ENCODE assay signal across 18 cellular contexts in the genomic region with DNA sequence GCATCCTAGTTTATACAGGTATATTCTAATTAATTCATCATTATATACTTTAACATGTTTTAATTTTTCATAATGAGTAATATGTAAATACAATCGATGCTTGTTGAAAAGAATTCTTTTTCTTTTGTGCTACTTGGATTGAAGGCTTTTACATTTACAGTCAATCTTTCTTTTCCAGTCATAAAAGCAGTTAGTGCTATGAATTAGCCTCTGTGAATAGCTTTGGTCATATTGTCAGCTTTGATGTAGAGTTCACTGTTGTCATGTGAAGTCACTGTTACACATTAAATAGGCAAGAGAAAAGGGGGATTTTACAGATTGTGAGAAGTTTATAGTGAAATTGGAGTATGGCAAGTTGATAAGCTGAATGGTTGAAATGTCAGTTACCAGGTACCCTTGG.
"Had no signal": no experiment of that assay in that cellular context is flagged by ENCODE, and none has a peak within 500 bp of the region (broad histone marks: within the 10 kb centered on the region; RNA-seq: fewer than 3 reads in every experiment).

No MANE protein-coding gene starts in this region.

- H3K27me3 Mint-ChIP-seq: activated CD4-positive, alpha-beta memory T cell treated with anti-CD3 and anti-CD28 coated beads, Interleukin-2, amount 10 ng/mL, durations not matched to agents 7 days and 5 days; central memory CD8-positive, alpha-beta T cell; T-cell had no signal

- H3K9me3 ChIP-seq: gastrocnemius medialis, heart right ventricle, right atrium auricular region, transverse colon had no signal

- H3K27ac Mint-ChIP-seq: activated CD4-positive, alpha-beta memory T cell treated with anti-CD3 and anti-CD28 coated beads, Interleukin-2, amount 10 ng/mL, durations not matched to agents 7 days and 5 days had no signal

- ATAC-seq: gastrocnemius medialis, heart right ventricle, left ventricle myocardium superior, T-cell had no signal

- DNase-seq: activated CD4-positive, alpha-beta memory T cell treated with anti-CD3 and anti-CD28 coated beads, Interleukin-2, amount 10 ng/mL, durations not matched to agents 7 days and 5 days; activated CD8-positive, alpha-beta memory T cell treated with anti-CD3 and anti-CD28 coated beads, Interleukin-2, amount 50 U/mL, for 4 hours; activated gamma-delta T cell; effector memory CD4-positive, alpha-beta T cell; gastrocnemius medialis; heart right ventricle; kidney; left ventricle myocardium superior; mesendoderm; nucleus accumbens; T-cell; transverse colon had no signal

- H3K9me3 Mint-ChIP-seq: central memory CD8-positive, alpha-beta T cell; T-cell had no signal

- H3K36me3 ChIP-seq: gastrocnemius medialis, heart right ventricle, right atrium auricular region, transverse colon had no signal

- H3K4me3 Mint-ChIP-seq: activated CD4-positive, alpha-beta memory T cell treated with anti-CD3 and anti-CD28 coated beads, Interleukin-2, amount 10 ng/mL, durations not matched to agents 7 days and 5 days; central memory CD8-positive, alpha-beta T cell; T-cell had no signal

- H3K27me3 ChIP-seq: gastrocnemius medialis, heart right ventricle, right atrium auricular region, transverse colon had no signal

- H3K27ac ChIP-seq: epithelial cell of prostate, gastrocnemius medialis, right atrium auricular region, SK-N-MC, transverse colon, VCaP had no signal

- H3K4me3 ChIP-seq: gastrocnemius medialis, heart right ventricle, right atrium auricular region, SK-N-MC, smooth muscle cell, transverse colon had no signal
